In genomic region chr1:167246971-167247370, GRCh38 we compare ENCODE assay signal across 29 cellular contexts.
"Had no signal": no experiment of that assay in that cellular context is flagged by ENCODE, and none has a peak within 500 bp of the region (broad histone marks: within the 10 kb centered on the region; RNA-seq: fewer than 3 reads in every experiment).

No MANE protein-coding gene starts in this region.

- DNase-seq: activated CD4-positive, alpha-beta T cell treated with anti-CD3 and anti-CD28 coated beads for 36 hours; activated CD4-positive, alpha-beta T cell treated with anti-CD3 and anti-CD28 coated beads, Interleukin-2, amount 10 ng/mL, durations not matched to agents 7 days and 5 days; activated CD4-positive, alpha-beta T cell treated with anti-CD3 and anti-CD28 coated beads, Interleukin-2, amount 50 U/mL, for 48 hours; activated CD8-positive, alpha-beta T cell treated with anti-CD3 and anti-CD28 coated beads, Interleukin-2, amount 10 ng/mL, durations not matched to agents 7 days and 5 days; activated gamma-delta T cell; activated naive CD4-positive, alpha-beta T cell treated with anti-CD3 and anti-CD28 coated beads for 36 hours; activated T-cell treated with anti-CD3 and anti-CD28 coated beads, Interleukin-2, amount 50 U/mL, for 24 hours; adrenal gland; body of pancreas; NCI-H1048; NCI-H1105 treated with DMSO at 0.1 percent for 48 hours; NCI-H1436; NCI-H1694; NCI-H1930; NCI-H2081 treated with DMSO at 0.1 percent for 48 hours; NCI-H226; NCI-H446 treated with DMSO at 0.1 percent for 48 hours; NCI-H524; NCI-H69; NCI-H82; NK-92 treated with Interleukin-12 subunit alpha and Interleukin-12 subunit beta, amount 100 ng/mL, for 24 hours; OCI-M1; SHP77; SJCRH30; SK-N-SH had no signal

- H3K4me3 ChIP-seq: adrenal gland, body of pancreas, breast epithelium, SJCRH30 had no signal

- H3K4me2 ChIP-seq: SK-N-SH had no signal

- H3K36me3 ChIP-seq: adrenal gland, breast epithelium, SJCRH30 had no signal

- H3K4me1 ChIP-seq: body of pancreas, breast epithelium, SJCRH30 had no signal

- H3K9me3 ChIP-seq: adrenal gland, body of pancreas, breast epithelium, SJCRH30, SK-N-SH had no signal

- H3K27ac ChIP-seq: adrenal gland, body of pancreas, breast epithelium, SJCRH30 had no signal

- FAIRE-seq: astrocyte had no signal

- ATAC-seq: activated CD4-positive, alpha-beta T cell treated with anti-CD3 and anti-CD28 coated beads for 36 hours; activated CD4-positive, CD25-positive, alpha-beta regulatory T cell treated with anti-CD3 and anti-CD28 coated beads, Interleukin-2, amount 50 U/mL, for 24 hours; activated CD8-positive, alpha-beta T cell treated with anti-CD3 and anti-CD28 coated beads, Interleukin-2, amount 10 ng/mL, durations not matched to agents 7 days and 5 days; activated naive CD4-positive, alpha-beta T cell treated with anti-CD3 and anti-CD28 coated beads, Interleukin-2, amount 50 U/mL, for 72 hours; body of pancreas had no signal

- H3K9ac ChIP-seq: SK-N-SH had no signal

- H3K27me3 ChIP-seq: adrenal gland, body of pancreas, breast epithelium, SJCRH30 had no signal
